23 cellular contexts compared by ENCODE assay signal in the genomic region with DNA sequence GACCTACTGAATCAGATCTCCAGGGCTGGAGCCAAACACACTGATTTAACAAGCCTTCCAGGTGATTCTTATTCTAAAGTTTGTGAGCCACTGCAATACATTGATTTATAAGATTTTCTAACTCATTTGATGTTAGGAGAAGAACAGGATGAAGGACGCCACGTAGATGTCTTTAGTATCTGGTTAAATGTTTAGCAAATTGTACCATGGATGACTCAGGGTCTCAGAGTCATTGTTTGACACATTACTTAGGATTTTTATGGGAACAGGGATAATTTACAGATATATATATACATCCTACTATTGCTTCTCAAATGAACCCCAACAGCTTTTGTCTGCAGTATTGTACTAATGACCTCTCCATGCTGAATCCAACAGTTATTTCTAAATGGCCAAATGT.
"Had no signal": no experiment of that assay in that cellular context is flagged by ENCODE, and none has a peak within 500 bp of the region (broad histone marks: within the 10 kb centered on the region; RNA-seq: fewer than 3 reads in every experiment).

No MANE protein-coding gene starts in this region.

- DNase-seq: activated CD4-positive, alpha-beta T cell treated with anti-CD3 and anti-CD28 coated beads for 48 hours; activated CD4-positive, alpha-beta T cell treated with anti-CD3 and anti-CD28 coated beads, Interleukin-2, amount 50 U/mL, for 48 hours; activated CD8-positive, alpha-beta memory T cell treated with anti-CD3 and anti-CD28 coated beads for 24 hours; activated effector memory CD4-positive, alpha-beta T cell treated with anti-CD3 and anti-CD28 coated beads, Interleukin-2, amount 50 U/mL, for 16 hours; activated naive CD4-positive, alpha-beta T cell treated with anti-CD3 and anti-CD28 coated beads for 36 hours; activated naive CD8-positive, alpha-beta T cell treated with anti-CD3 and anti-CD28 coated beads for 36 hours; aorta; cerebellar nuclear complex; colonic mucosa; effector memory CD4-positive, alpha-beta T cell; gastrocnemius medialis; glutamatergic neuron; left cardiac atrium; naive thymus-derived CD8-positive, alpha-beta T cell; right cardiac atrium; stimulated activated CD4-positive, alpha-beta T cell treated with anti-CD3 and anti-CD28 coated beads, Interleukin-2, amount 100 ng/mL, for 48 hours; stimulated activated naive CD8-positive, alpha-beta T cell treated with anti-CD3 and anti-CD28 coated beads, Interleukin-15, Interleukin-2, amounts not matched to agents 100 U/mL and 50 U/mL, for 24 hours; T-helper 9 cell; WERI-Rb-1 had no signal

- ATAC-seq: activated CD4-positive, CD25-positive, alpha-beta regulatory T cell treated with anti-CD3 and anti-CD28 coated beads, Interleukin-2, amount 50 U/mL, for 24 hours; gastrocnemius medialis; left cardiac atrium; naive thymus-derived CD8-positive, alpha-beta T cell; right cardiac atrium; stimulated activated naive CD8-positive, alpha-beta T cell treated with anti-CD3 and anti-CD28 coated beads, Interleukin-15, Interleukin-2, amounts not matched to agents 100 U/mL and 50 U/mL, for 24 hours had no signal

- H3K9me3 ChIP-seq: adrenal gland, colonic mucosa, gastrocnemius medialis, thoracic aorta had no signal

- H3K4me1 ChIP-seq: colonic mucosa, gastrocnemius medialis had no signal

- H3K27ac ChIP-seq: adrenal gland, cardiac muscle cell, colonic mucosa, gastrocnemius medialis, thoracic aorta, WERI-Rb-1 had no signal

- H3K27me3 ChIP-seq: adrenal gland, cardiac muscle cell, colonic mucosa, gastrocnemius medialis had no signal

- H3K36me3 ChIP-seq: adrenal gland, cardiac muscle cell, colonic mucosa, gastrocnemius medialis, thoracic aorta, WERI-Rb-1 had no signal

- H3K4me3 ChIP-seq: adrenal gland, cardiac muscle cell, colonic mucosa, gastrocnemius medialis, thoracic aorta had no signal
